In genomic region chr6:159680104-159680503, GRCh38 we compare ENCODE assay signal across 12 cellular contexts. TPM values are rescaled to one million over a fixed set of nuclear protein-coding genes. Genes with fewer than 3 reads are reported as not detected.
DNase-seq lines count a peak whose midpoint lies in the region; ATAC-seq and TF ChIP-seq lines count a peak whose summit lies in the region.
"Had no signal": no experiment of that assay in that cellular context is flagged by ENCODE, and none has a peak within 500 bp of the region (broad histone marks: within the 10 kb centered on the region; RNA-seq: fewer than 3 reads in every experiment).

No MANE protein-coding gene starts in this region.

- peak overlapping the region; percentile 6 for H3K27ac ChIP-seq in epithelial cell of prostate
- H3K27ac ChIP-seq: Peyer's patch had no signal

- no peak for ATAC-seq in HG03045 (IDR thresholded peaks at IDR 0.05; ENCODE audit: unreplicated experiment)
- ATAC-seq: WTC11 had no signal

- H3K27ac Mint-ChIP-seq in Calu3 (ENCODE audit: unreplicated experiment), result peak overlapping the region; percentile 43
- H3K27ac Mint-ChIP-seq in IgD-negative memory B cell, result peak overlapping the region in 2 of 3 donors; percentile 14 to 28
- peak overlapping the region; percentile 56 for H3K27ac Mint-ChIP-seq in progenitor cell of endocrine pancreas
- H3K27ac Mint-ChIP-seq: WTC11 had no signal

- no peaks in the 10 kb centered on the region for H3K9me3 Mint-ChIP-seq in Calu3 (ENCODE audit: low read depth, unreplicated experiment)
- H3K9me3 Mint-ChIP-seq in IgD-negative memory B cell, result peaks cover 0 to 2% (median 1%) of the 10 kb centered on the region in 3 donors
- peaks cover 3% of the 10 kb centered on the region for H3K9me3 Mint-ChIP-seq in progenitor cell of endocrine pancreas (ENCODE audit: low read depth)

- no peak for TF ChIP-seq CTCF in Calu3 (IDR thresholded peaks at IDR 0.05; ENCODE audit: unreplicated experiment)
- TF ChIP-seq CTCF in progenitor cell of endocrine pancreas (IDR thresholded peaks at IDR 0.05; ENCODE audit: unreplicated experiment), result no peak

- intact Hi-C loops in Calu3 (cut with micrococcal nuclease; ENCODE audit: unreplicated experiment), result no loop called here

- H3K27me3 Mint-ChIP-seq in Calu3 (ENCODE audit: unreplicated experiment) (no peaks in the 10 kb centered on the region), IgD-negative memory B cell (no peaks in the 10 kb centered on the region), progenitor cell of endocrine pancreas (no peaks in the 10 kb centered on the region)

- H3K4me1 Mint-ChIP-seq in Calu3 (ENCODE audit: low read depth, unreplicated experiment) (peaks cover 8% of the 10 kb centered on the region), IgD-negative memory B cell (peaks cover 2 to 8% (median 4%) of the 10 kb centered on the region in 3 donors), progenitor cell of endocrine pancreas (ENCODE audit: low read depth) (no peaks in the 10 kb centered on the region)
- H3K4me1 Mint-ChIP-seq: WTC11 had no signal

- TSS peak; percentile 3 for BruUV-seq in Calu3 (replicated peaks; lab: Mats Ljungman, UMichigan)

- DNase-seq in Calu3 (no peak), epithelial cell of prostate (ENCODE audit: low read depth, low spot score) (no peak), progenitor cell of endocrine pancreas (ENCODE audit: low spot score, unreplicated experiment) (no peak), T-helper 9 cell (no peak)
- DNase-seq in stimulated activated CD4-positive, alpha-beta T cell treated with anti-CD3 and anti-CD28 coated beads, Interleukin-4, amount 100 ng/mL, for 1 hour, result no peak
- DNase-seq: caudate nucleus, heart left ventricle, NCI-H524, Peyer's patch had no signal

- CTCF ChIA-PET in Calu3 (lab: Charles Lee), result no interaction called here

- H3K4me3 Mint-ChIP-seq in Calu3 (ENCODE audit: low read depth, unreplicated experiment), result no peak overlapping the region
- no peak overlapping the region for H3K4me3 Mint-ChIP-seq in IgD-negative memory B cell
- H3K4me3 Mint-ChIP-seq in progenitor cell of endocrine pancreas (ENCODE audit: low read depth), result no peak overlapping the region
- H3K4me3 Mint-ChIP-seq: WTC11 had no signal

- H3K36me3 Mint-ChIP-seq in Calu3 (ENCODE audit: insufficient read depth, unreplicated experiment), result peaks cover 26% of the 10 kb centered on the region
- H3K36me3 Mint-ChIP-seq in IgD-negative memory B cell, result peaks cover 6% of the 10 kb centered on the region
- H3K36me3 Mint-ChIP-seq in progenitor cell of endocrine pancreas (ENCODE audit: insufficient read depth), result peaks cover 9% of the 10 kb centered on the region

RNA-seq across cellular contexts. Expression of gene SOD2, which starts 12.9 kb away (rescaled TPM):
- total RNA-seq in Calu3 (2022), result 143 and 202 TPM in 2 replicates
- 79.2 TPM for polyA plus RNA-seq in IgD-negative memory B cell
- 64.8 and 68.9 TPM in 2 replicates for total RNA-seq in progenitor cell of endocrine pancreas

RNA-seq across cellular contexts. Expression of gene WTAP, which starts 47.2 kb away (rescaled TPM):
- total RNA-seq in Calu3 (2022) (91.8 and 103 TPM in 2 replicates), progenitor cell of endocrine pancreas (126 and 131 TPM in 2 replicates)
- polyA plus RNA-seq in IgD-negative memory B cell, result 127 TPM
